8 cellular contexts compared by ENCODE assay signal in genomic region chr2:96527990-96528679, GRCh38. TPM values are rescaled to one million over a fixed set of nuclear protein-coding genes. Genes with fewer than 3 reads are reported as not detected.
DNase-seq lines count a peak whose midpoint lies in the region; ATAC-seq and TF ChIP-seq lines count a peak whose summit lies in the region.

No MANE protein-coding gene starts in this region.

- H3K27me3 Mint-ChIP-seq in activated naive CD4-positive, alpha-beta T cell treated with anti-CD3 and anti-CD28 coated beads, Interleukin-2, amount 10 ng/mL, durations not matched to agents 7 days and 5 days, result peaks cover 32% of the 10 kb centered on the region

- no peaks in the 10 kb centered on the region for H3K9me3 Mint-ChIP-seq in activated naive CD4-positive, alpha-beta T cell treated with anti-CD3 and anti-CD28 coated beads, Interleukin-2, amount 10 ng/mL, durations not matched to agents 7 days and 5 days

- peak; percentile 48 for DNase-seq in DND-41
- DNase-seq in MV-4-11 (lab: John Stamatoyannopoulos, UW), result peak; percentile 64
- peak; percentile 76 for DNase-seq in activated naive CD4-positive, alpha-beta T cell treated with anti-CD3 and anti-CD28 coated beads, Interleukin-2, amount 10 ng/mL, durations not matched to agents 7 days and 5 days
- peak; percentile 78 to 88 (median 88) for DNase-seq in right cardiac atrium
- DNase-seq in stimulated activated CD4-positive, alpha-beta T cell treated with anti-CD3 and anti-CD28 coated beads, Interleukin-12 subunit alpha, Interleukin-12 subunit beta, amount 100 ng/mL, for 48 hours (ENCODE audit: low read depth in 2 of 3, low spot score in 1 of 3), result peak; percentile 72 to 84 (median 74)

- peaks cover 8% of the 10 kb centered on the region; the same call in 1 of the 2 replicates for H4K20me1 ChIP-seq in DND-41 (ENCODE audit: insufficient read depth, low read length)

- H3K4me1 Mint-ChIP-seq in activated naive CD4-positive, alpha-beta T cell treated with anti-CD3 and anti-CD28 coated beads, Interleukin-2, amount 10 ng/mL, durations not matched to agents 7 days and 5 days, result peaks cover 86% of the 10 kb centered on the region

- H2AFZ ChIP-seq in DND-41 (ENCODE audit: low read depth, low read length), result no peak overlapping the region

- H3K9me3 ChIP-seq in DND-41 (ENCODE audit: insufficient read depth, low read length, severe bottlenecking), result no peaks in the 10 kb centered on the region
- H3K9me3 ChIP-seq in right cardiac atrium (ENCODE audit: control insufficient read depth, low read length), result no peaks in the 10 kb centered on the region

- H3K4me3 ChIP-seq in DND-41 (ENCODE audit: low read depth in 1 of 2, low read length in 2 of 2), result no peak overlapping the region
- H3K4me3 ChIP-seq in right cardiac atrium (ENCODE audit: low read length), result peak overlapping the region; percentile 78

- H3K36me3 ChIP-seq in DND-41 (ENCODE audit: insufficient read depth, low read length), result no peaks in the 10 kb centered on the region

- no peaks in the 10 kb centered on the region for H3K79me2 ChIP-seq in DND-41 (ENCODE audit: insufficient read depth, low read length)

- H3K27ac ChIP-seq in DND-41 (ENCODE audit: low read length) (no peak overlapping the region), right cardiac atrium (ENCODE audit: low read length) (peak overlapping the region; percentile 94)

- intact Hi-C loops in right cardiac atrium (cut with DNase I), result no loop called here

- peaks cover 20% of the 10 kb centered on the region for H3K27me3 ChIP-seq in DND-41 (ENCODE audit: insufficient read depth, low read length, poor library complexity)
- H3K27me3 ChIP-seq in right cardiac atrium (ENCODE audit: control insufficient read depth, insufficient read depth), result no peaks in the 10 kb centered on the region

- peak overlapping the region; percentile 72 for H3K4me2 ChIP-seq in DND-41 (ENCODE audit: insufficient read depth, low read length)

- H3K9ac ChIP-seq in DND-41 (ENCODE audit: low read depth, low read length), result no peak overlapping the region

- ATAC-seq in DND-41 (ENCODE audit: insufficient read depth, low read depth), result peak; percentile 18; the same call in 2 of the 3 replicates
- peak; percentile 52 for ATAC-seq in right cardiac atrium
- no peak for ATAC-seq in GM19324 (IDR thresholded peaks at IDR 0.05; ENCODE audit: low FRiP score, unreplicated experiment)
- ATAC-seq in GM21390 (IDR thresholded peaks at IDR 0.05; ENCODE audit: unreplicated experiment), result no peak
- ATAC-seq in HG02840 (IDR thresholded peaks at IDR 0.05; ENCODE audit: low FRiP score, unreplicated experiment), result no peak

- WGBS in right cardiac atrium, result 14% methylated on average over 13 of the region's 13 CpGs

- TF ChIP-seq CTCF in DND-41 (IDR thresholded peaks at IDR 0.05; ENCODE audit: borderline replicate concordance, extremely low read depth, low read length, poor library complexity, severe bottlenecking), result no peak

- no peaks in the 10 kb centered on the region for H3K36me3 Mint-ChIP-seq in activated naive CD4-positive, alpha-beta T cell treated with anti-CD3 and anti-CD28 coated beads, Interleukin-2, amount 10 ng/mL, durations not matched to agents 7 days and 5 days

- H3K4me3 Mint-ChIP-seq in activated naive CD4-positive, alpha-beta T cell treated with anti-CD3 and anti-CD28 coated beads, Interleukin-2, amount 10 ng/mL, durations not matched to agents 7 days and 5 days, result peak overlapping the region; percentile 68

- H3K27ac Mint-ChIP-seq in activated naive CD4-positive, alpha-beta T cell treated with anti-CD3 and anti-CD28 coated beads, Interleukin-2, amount 10 ng/mL, durations not matched to agents 7 days and 5 days, result peak overlapping the region; percentile 90

- H3K4me1 ChIP-seq in DND-41 (ENCODE audit: insufficient read depth, low read length) (peaks cover 44% of the 10 kb centered on the region), right cardiac atrium (ENCODE audit: control insufficient read depth, insufficient read depth, low read length) (peaks cover 23% of the 10 kb centered on the region)

- CTCF ChIA-PET in activated naive CD4-positive, alpha-beta T cell treated with anti-CD3 and anti-CD28 coated beads, Interleukin-2, amount 10 ng/mL, durations not matched to agents 7 days and 5 days (lab: Charles Lee), result interaction anchor here (0.6 to 4.8 kb wide), 10 partner anchors 8 to 389 kb away, joined by 3 to 33 read pairs (median 4); partner anchors contain the start of gene ARID5A

RNA-seq across cellular contexts. Expression of gene ARID5A, which starts 8.4 kb away (rescaled TPM):
- total RNA-seq in right cardiac atrium, result 10 to 100 TPM; 13.0 to 28.0 (median 19.3) TPM
- polyA plus RNA-seq in right cardiac atrium, result 31.8 TPM

RNA-seq across cellular contexts. Expression of gene NEURL3, which starts 23.0 kb away (rescaled TPM):
- total RNA-seq in right cardiac atrium, result under 1 TPM in 2 of 4 donors, not detected in 2; 0.15 to 0.20 TPM
- polyA plus RNA-seq in right cardiac atrium, result 0.07 TPM

Comparison
In these comparisons a context has a peak if more than half of its experiments do, and no peak if none do; other contexts are left out.
1. ATAC-seq: peak in DND-41 (single experiment) and right cardiac atrium (2 of 2); none in GM19324 (single experiment), GM21390 (single experiment) and HG02840 (single experiment).
2. Peak in every context shown above with its lines, with median percentiles within 50 percentile points of each other: DNase-seq.